Comparison of ENCODE assay signal across 27 cellular contexts in genomic region chr10:53222806-53223205, GRCh38.
"Had no signal": no experiment of that assay in that cellular context is flagged by ENCODE, and none has a peak within 500 bp of the region (broad histone marks: within the 10 kb centered on the region; RNA-seq: fewer than 3 reads in every experiment).

No MANE protein-coding gene starts in this region.

- H3K27ac Mint-ChIP-seq: naive thymus-derived CD4-positive, alpha-beta T cell; natural killer cell; progenitor cell of endocrine pancreas; stimulated activated effector memory CD8-positive, alpha-beta T cell treated with anti-CD3 and anti-CD28 coated beads, Interleukin-12 subunit alpha, Interleukin-12 subunit beta, amount 100 ng/mL, for 72 hours; stimulated activated naive B cell treated with anti-CD40 and anti-IgM and Interleukin-4, amounts not matched to agents 10 μg/mL and 1 μg/mL and 100 μg/mL, for 72 hours; stimulated activated naive CD8-positive, alpha-beta T cell treated with anti-CD3 and anti-CD28 coated beads, Interleukin-15, Interleukin-2, amounts not matched to agents 100 ng/mL and 50 ng/mL, for 24 hours had no signal

- H3K4me1 ChIP-seq: parathyroid adenoma, psoas muscle, right lobe of liver, sigmoid colon, stomach, thyroid gland, tibial nerve, upper lobe of left lung, vagina had no signal

- ATAC-seq: naive thymus-derived CD4-positive, alpha-beta T cell; natural killer cell; psoas muscle; right lobe of liver; stimulated activated effector memory CD8-positive, alpha-beta T cell treated with anti-CD3 and anti-CD28 coated beads, Interleukin-12 subunit alpha, Interleukin-12 subunit beta, amount 100 ng/mL, for 72 hours; stimulated activated naive B cell treated with anti-CD40 and anti-IgM and Interleukin-4, amounts not matched to agents 10 μg/mL and 1 μg/mL and 100 μg/mL, for 72 hours had no signal

- FAIRE-seq: small intestine, urothelium cell line had no signal

- H3K27me3 Mint-ChIP-seq: naive thymus-derived CD4-positive, alpha-beta T cell; progenitor cell of endocrine pancreas; stimulated activated naive B cell treated with anti-CD40 and anti-IgM and Interleukin-4, amounts not matched to agents 10 μg/mL and 1 μg/mL and 100 μg/mL, for 72 hours; stimulated activated naive CD8-positive, alpha-beta T cell treated with anti-CD3 and anti-CD28 coated beads, Interleukin-15, Interleukin-2, amounts not matched to agents 100 ng/mL and 50 ng/mL, for 24 hours had no signal

- H3K9me3 ChIP-seq: ovary, psoas muscle, right lobe of liver, sigmoid colon, thoracic aorta, thyroid gland, tibial nerve, upper lobe of left lung, vagina had no signal

- H3K27me3 ChIP-seq: ovary, right lobe of liver, sigmoid colon, stomach, thyroid gland, tibial nerve, upper lobe of left lung, vagina had no signal

- DNase-seq: naive thymus-derived CD4-positive, alpha-beta T cell; natural killer cell; occipital lobe; ovary; psoas muscle; right lobe of liver; sigmoid colon; small intestine; stimulated activated CD4-positive, alpha-beta T cell treated with anti-CD3 and anti-CD28 coated beads, Interleukin-15, amount 100 ng/mL, for 24 hours; stimulated activated CD4-positive, alpha-beta T cell treated with anti-CD3 and anti-CD28 coated beads, Interleukin-2, amount 100 ng/mL, for 24 hours; stimulated activated CD4-positive, alpha-beta T cell treated with anti-CD3 and anti-CD28 coated beads, Interleukin-2, amount 100 ng/mL, for 48 hours; stimulated activated CD4-positive, alpha-beta T cell treated with anti-CD3 and anti-CD28 coated beads, Interleukin-4, amount 100 ng/mL, for 24 hours; stimulated activated naive B cell treated with anti-CD40 and anti-IgM and Interleukin-4, amounts not matched to agents 10 μg/mL and 1 μg/mL and 100 μg/mL, for 72 hours; stimulated activated naive CD4-positive, alpha-beta T cell treated with Interleukin-2 at 50 U/mL for 16 hours; stomach; thyroid gland; trophoblast cell; upper lobe of left lung had no signal

- H3K4me3 Mint-ChIP-seq: naive thymus-derived CD4-positive, alpha-beta T cell; natural killer cell; nephron; stimulated activated effector memory CD8-positive, alpha-beta T cell treated with anti-CD3 and anti-CD28 coated beads, Interleukin-12 subunit alpha, Interleukin-12 subunit beta, amount 100 ng/mL, for 72 hours; stimulated activated naive B cell treated with anti-CD40 and anti-IgM and Interleukin-4, amounts not matched to agents 10 μg/mL and 1 μg/mL and 100 μg/mL, for 72 hours; stimulated activated naive CD8-positive, alpha-beta T cell treated with anti-CD3 and anti-CD28 coated beads, Interleukin-15, Interleukin-2, amounts not matched to agents 100 ng/mL and 50 ng/mL, for 24 hours had no signal

- H3K4me3 ChIP-seq: ovary, psoas muscle, right lobe of liver, sigmoid colon, stomach, thoracic aorta, thyroid gland, tibial nerve, upper lobe of left lung, vagina had no signal

- H3K4me1 Mint-ChIP-seq: naive thymus-derived CD4-positive, alpha-beta T cell; natural killer cell; stimulated activated effector memory CD8-positive, alpha-beta T cell treated with anti-CD3 and anti-CD28 coated beads, Interleukin-12 subunit alpha, Interleukin-12 subunit beta, amount 100 ng/mL, for 72 hours; stimulated activated naive B cell treated with anti-CD40 and anti-IgM and Interleukin-4, amounts not matched to agents 10 μg/mL and 1 μg/mL and 100 μg/mL, for 72 hours had no signal

- H3K36me3 ChIP-seq: ovary, right lobe of liver, sigmoid colon, stomach, thoracic aorta, thyroid gland, tibial nerve, upper lobe of left lung, vagina had no signal

- H2AFZ ChIP-seq: parathyroid adenoma had no signal

- H3K36me3 Mint-ChIP-seq: naive thymus-derived CD4-positive, alpha-beta T cell; natural killer cell; stimulated activated effector memory CD8-positive, alpha-beta T cell treated with anti-CD3 and anti-CD28 coated beads, Interleukin-12 subunit alpha, Interleukin-12 subunit beta, amount 100 ng/mL, for 72 hours; stimulated activated naive B cell treated with anti-CD40 and anti-IgM and Interleukin-4, amounts not matched to agents 10 μg/mL and 1 μg/mL and 100 μg/mL, for 72 hours had no signal

- H3K27ac ChIP-seq: ovary, parathyroid adenoma, psoas muscle, right lobe of liver, sigmoid colon, stomach, thoracic aorta, thyroid gland, tibial nerve, upper lobe of left lung, vagina had no signal

- H3K9ac ChIP-seq: parathyroid adenoma had no signal
